ENCODE assay signal across 8 cellular contexts in genomic region chr5:172188033-172188892, GRCh38. TPM values are rescaled to one million over a fixed set of nuclear protein-coding genes. Genes with fewer than 3 reads are reported as not detected.
DNase-seq lines count a peak whose midpoint lies in the region; ATAC-seq and TF ChIP-seq lines count a peak whose summit lies in the region.

STK10 (minus strand) TSS chr5:172188224; CDS start chr5:172188042, 182 bp downstream.

- H3K36me3 Mint-ChIP-seq in endothelial cell (ENCODE audit: low read depth, unreplicated experiment), result peaks cover under 1% of the 10 kb centered on the region

- no peaks in the 10 kb centered on the region for H3F3A ChIP-seq in OCI-LY1 (ENCODE audit: insufficient read depth, low read length)

- H3K4me1 Mint-ChIP-seq in endothelial cell (ENCODE audit: unreplicated experiment), result peaks cover 30% of the 10 kb centered on the region

- H3K27me3 ChIP-seq in HUES48 (ENCODE audit: control insufficient read depth, insufficient read depth, low read length) (peaks cover 4% of the 10 kb centered on the region; the same call in 1 of the 2 replicates), OCI-LY1 (ENCODE audit: insufficient read depth, low read length) (no peaks in the 10 kb centered on the region)

- peak within 1 kb of the TSS; percentile 83 for H3K27ac Mint-ChIP-seq in endothelial cell (ENCODE audit: unreplicated experiment)

- H3K4me3 Mint-ChIP-seq in endothelial cell (ENCODE audit: unreplicated experiment), result peak within 1 kb of the TSS; percentile 98

- DNase-seq in DMS 273 (lab: John Stamatoyannopoulos, UW; ENCODE audit: unreplicated experiment) (peak; percentile 97), endothelial cell (ENCODE audit: low spot score) (peak; percentile 95), midbrain (lab: John Stamatoyannopoulos, UW) (peak; percentile 90)
- peak; percentile 92 for DNase-seq in activated CD8-positive, alpha-beta memory T cell treated with anti-CD3 and anti-CD28 coated beads, Interleukin-2, amount 50 U/mL, for 4 hours
- peak; percentile 88 to 93 for DNase-seq in stimulated activated CD8-positive, alpha-beta memory T cell treated with anti-CD3 and anti-CD28 coated beads, Interleukin-15, amount 100 ng/mL, for 48 hours (ENCODE audit: low read depth in 2 of 2)

- H3K36me3 ChIP-seq in HUES48 (ENCODE audit: control insufficient read depth, insufficient read depth, low read length) (no peaks in the 10 kb centered on the region), OCI-LY1 (ENCODE audit: insufficient read depth, low read length) (peaks cover 9% of the 10 kb centered on the region; the same call in 1 of the 2 replicates)

- peaks cover 7% of the 10 kb centered on the region for H3K27me3 Mint-ChIP-seq in endothelial cell (ENCODE audit: unreplicated experiment)

- no peaks in the 10 kb centered on the region for H3K9me3 Mint-ChIP-seq in endothelial cell (ENCODE audit: unreplicated experiment)

- TF ChIP-seq CTCF in OCI-LY1 (IDR thresholded peaks at IDR 0.05; ENCODE audit: low read length), result peak; percentile 94
- peak; percentile 61 for TF ChIP-seq CTCF in endothelial cell (IDR thresholded peaks at IDR 0.05; ENCODE audit: unreplicated experiment)

- H3K79me2 ChIP-seq in OCI-LY1 (ENCODE audit: insufficient read depth, low read length), result peaks cover 31% of the 10 kb centered on the region

- no peaks in the 10 kb centered on the region for H3K9me2 ChIP-seq in OCI-LY1 (ENCODE audit: low read depth, low read length)

- H3K4me2 ChIP-seq in OCI-LY1 (ENCODE audit: low read length), result peak within 1 kb of the TSS; percentile 94

- H3K4me3 ChIP-seq in HUES48 (ENCODE audit: low read depth, low read length) (peak within 1 kb of the TSS; percentile 94), OCI-LY1 (ENCODE audit: low read depth, low read length, poor library complexity, severe bottlenecking) (peak within 1 kb of the TSS; percentile 76)

- no peak within 1 kb of the TSS for H2AFZ ChIP-seq in OCI-LY1 (ENCODE audit: low read length)

- H3K27ac ChIP-seq in HUES48 (ENCODE audit: low read depth, low read length) (peak within 1 kb of the TSS; percentile 63), OCI-LY1 (ENCODE audit: low read depth, low read length, poor library complexity, severe bottlenecking) (peak within 1 kb of the TSS; percentile 57)

- peaks cover 15% of the 10 kb centered on the region for H3K4me1 ChIP-seq in HUES48 (ENCODE audit: control insufficient read depth, insufficient read depth, low read length)
- H3K4me1 ChIP-seq in OCI-LY1 (ENCODE audit: insufficient read depth, low read length, severe bottlenecking), result peaks cover 44% of the 10 kb centered on the region

- ATAC-seq in GM21423 (IDR thresholded peaks at IDR 0.05; ENCODE audit: unreplicated experiment), result peak; percentile 75

- no peaks in the 10 kb centered on the region for H4K20me1 ChIP-seq in OCI-LY1 (ENCODE audit: insufficient read depth, low read length)

- H3K9ac ChIP-seq in HUES48 (ENCODE audit: low read depth, low read length) (peak within 1 kb of the TSS; percentile 56; the same call in 1 of the 2 replicates), OCI-LY1 (ENCODE audit: low read length) (peak within 1 kb of the TSS; percentile 71)

- H3K9me3 ChIP-seq in HUES48 (ENCODE audit: control insufficient read depth, insufficient read depth, low read length) (no peaks in the 10 kb centered on the region), OCI-LY1 (ENCODE audit: low read length) (no peaks in the 10 kb centered on the region)

RNA-seq across cellular contexts. Expression of gene STK10, which starts in this region (rescaled TPM):
- 69.3 TPM for total RNA-seq in endothelial cell (ENCODE audit: unreplicated experiment)

Comparison
In these comparisons a context has a peak if more than half of its experiments do, and no peak if none do; other contexts are left out.
1. Peak in every context shown above with its lines: DNase-seq, ATAC-seq, H3K4me3 ChIP-seq and H3K27ac ChIP-seq.